Comparison of ENCODE assay signal across 18 cellular contexts in the genomic region with DNA sequence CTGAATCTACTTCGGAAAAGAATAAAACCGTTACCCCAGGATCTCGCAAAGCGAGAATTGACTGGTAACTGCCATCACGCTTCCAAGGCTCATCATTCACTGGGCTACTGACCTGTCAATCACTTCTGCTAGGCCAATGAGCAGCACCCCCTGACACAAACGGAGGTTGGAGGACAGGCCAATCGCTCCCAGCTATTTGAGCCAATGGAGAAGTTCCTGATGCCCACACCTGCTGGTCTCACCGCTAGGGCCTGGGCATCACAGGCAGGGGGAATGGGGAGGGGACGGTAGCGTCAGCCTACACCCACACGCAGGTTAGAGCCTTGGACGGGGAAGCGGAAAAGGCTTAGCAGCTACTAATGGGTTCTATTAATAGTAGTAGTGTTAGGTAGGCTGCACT. TPM values are rescaled to one million over a fixed set of nuclear protein-coding genes. Genes with fewer than 3 reads are reported as not detected.
DNase-seq lines count a peak whose midpoint lies in the region; ATAC-seq, FAIRE-seq and TF ChIP-seq lines count a peak whose summit lies in the region.
"Had no signal": no experiment of that assay in that cellular context is flagged by ENCODE, and none has a peak within 500 bp of the region (broad histone marks: within the 10 kb centered on the region; RNA-seq: fewer than 3 reads in every experiment).

No MANE protein-coding gene starts in this region.

- H3K4me2 ChIP-seq in GM12878 (ENCODE audit: control insufficient read depth, insufficient read depth) = no peak overlapping the region

- H3K27me3 ChIP-seq in Caco-2 (replicated peaks; ENCODE audit: control insufficient read depth, insufficient read depth, low read length) (peaks cover 1% of the 10 kb centered on the region), GM12878 (replicated peaks in 1 of 2; ENCODE audit: control insufficient read depth in 2 of 2, insufficient read depth in 2 of 2, low read length in 1 of 2) (no peaks in the 10 kb centered on the region)

- H3K27me3 Mint-ChIP-seq in Caco-2 (ENCODE audit: insufficient read depth, unreplicated experiment) = peaks cover 6% of the 10 kb centered on the region

- WGBS in GM12878 (ENCODE audit: insufficient coverage, insufficient replicate concordance, low lambda C conversion rate, missing lambda C conversion rate) = 39% methylated on average over 13 of the region's 13 CpGs

- no peak for ATAC-seq in GM12878
- ATAC-seq: HepG2, PC-3, T-cell had no signal

- H3K4me3 ChIP-seq in Caco-2 (ENCODE audit: low read depth, low read length) = no peak overlapping the region
- no peak overlapping the region for H3K4me3 ChIP-seq in GM12878
- H3K4me3 ChIP-seq: SJSA1 had no signal

- H3K79me2 ChIP-seq in GM12878 (ENCODE audit: control insufficient read depth, insufficient read depth, low read length) = no peaks in the 10 kb centered on the region

- no peaks in the 10 kb centered on the region for H3K9me3 ChIP-seq in Caco-2
- no peaks in the 10 kb centered on the region for H3K9me3 ChIP-seq in GM12878 (replicated peaks; ENCODE audit: control insufficient read depth, insufficient read depth, low read length)

- RAD21 ChIA-PET in GM12878 (lab: Charles Lee; ENCODE audit: unreplicated experiment) = no interaction called here

- BruUV-seq in Caco-2 (replicated peaks; lab: Mats Ljungman, UMichigan) = no TSS peak
- no TSS peak for BruUV-seq in GM12878 (replicated peaks; lab: Mats Ljungman, UMichigan)

- H4K20me1 ChIP-seq in GM12878 (ENCODE audit: control insufficient read depth, insufficient read depth) = no peaks in the 10 kb centered on the region

- TF ChIP-seq POLR2A in GM12878 (IDR thresholded peaks at IDR 0.05; ENCODE audit: low read depth, low read length) = no peak

- CTCF ChIA-PET in Caco-2 (lab: Charles Lee) (no interaction called here), HEK293T (lab: Yijun Ruan, JAX) (no interaction called here), GM12878 (lab: Yijun Ruan, JAX) (no interaction called here)

- no peaks in the 10 kb centered on the region for H3K36me3 ChIP-seq in Caco-2 (ENCODE audit: control insufficient read depth, insufficient read depth, low read length)
- no peaks in the 10 kb centered on the region for H3K36me3 ChIP-seq in GM12878 (ENCODE audit: control insufficient read depth in 2 of 2, insufficient read depth in 2 of 2, low read length in 1 of 2)
- H3K36me3 ChIP-seq: SJSA1 had no signal

- TF ChIP-seq CTCF in Caco-2 (IDR thresholded peaks at IDR 0.05; ENCODE audit: insufficient read depth in 1 of 2, low read depth in 1 of 2, low read length in 1 of 2, severe bottlenecking in 1 of 2, unreplicated experiment in 1 of 2) = no peak
- no peak for TF ChIP-seq CTCF in GM12878 (IDR thresholded peaks at IDR 0.05 in 2 of 3, conservative IDR thresholded peaks at IDR 0.05 in 1 of 3; ENCODE audit: control insufficient read depth in 2 of 3, extremely low read depth in 1 of 3, insufficient read depth in 1 of 3, low read depth in 3 of 3, low read length in 3 of 3)

- H3K4me3 Mint-ChIP-seq in Caco-2 (ENCODE audit: unreplicated experiment) = no peak overlapping the region
- H3K4me3 Mint-ChIP-seq: T-cell had no signal

- intact Hi-C loops in Caco-2 (cut with micrococcal nuclease; ENCODE audit: unreplicated experiment) = no loop called here
- intact Hi-C loops in GM12878 (cut with micrococcal nuclease; ENCODE audit: unreplicated experiment) = no loop called here

- no peak overlapping the region for H3K27ac Mint-ChIP-seq in Caco-2 (ENCODE audit: unreplicated experiment)
- H3K27ac Mint-ChIP-seq: T-cell had no signal

- SMC1A ChIA-PET in GM12878 (lab: Charles Lee; ENCODE audit: uncharacterized antibody, unreplicated experiment) = no interaction called here

- H3K36me3 Mint-ChIP-seq in Caco-2 (ENCODE audit: insufficient read depth, unreplicated experiment) = no peaks in the 10 kb centered on the region
- H3K36me3 Mint-ChIP-seq: T-cell had no signal

- no peaks in the 10 kb centered on the region for H3K9me3 Mint-ChIP-seq in Caco-2 (ENCODE audit: unreplicated experiment)
- H3K9me3 Mint-ChIP-seq: T-cell had no signal

- POLR2A ChIA-PET in Caco-2 (lab: Charles Lee) = no interaction called here
- POLR2A ChIA-PET in HEK293T (lab: Yijun Ruan, JAX) = no interaction called here
- POLR2A ChIA-PET in GM12878 (lab: Charles Lee) = no interaction called here

- H2AFZ ChIP-seq in GM12878 (ENCODE audit: control insufficient read depth, low read depth, low read length) = no peak overlapping the region

- no peak for FAIRE-seq in GM12878 (lab: Jason Lieb, UNC)
- FAIRE-seq: HepG2 had no signal

- H3K4me1 ChIP-seq in Caco-2 (no peaks in the 10 kb centered on the region), GM12878 (ENCODE audit: control insufficient read depth, insufficient read depth, low read length) (no peaks in the 10 kb centered on the region)
- H3K4me1 ChIP-seq: SJSA1 had no signal

- no peak for TF ChIP-seq RAD21 in GM12878 (IDR thresholded peaks at IDR 0.05; ENCODE audit: insufficient read depth, low read depth, low read length)

- in situ Hi-C loops in GM12878 (cut with MboI) = no loop called here

- no peak overlapping the region for H3K27ac ChIP-seq in GM12878 (ENCODE audit: control insufficient read depth, insufficient read depth)
- H3K27ac ChIP-seq: C4-2B, SJSA1 had no signal

- no peak overlapping the region for H3K9ac ChIP-seq in GM12878 (ENCODE audit: control insufficient read depth, insufficient read depth, low read length)

- DNase-seq in Caco-2 = peak; percentile 4 to 39
- DNase-seq in HEK293T (ENCODE audit: extremely low spot score) = no peak
- DNase-seq in GM12878 (ENCODE audit: low read depth, low spot score) = no peak
- DNase-seq in iPS-NIHi11 (ENCODE audit: low spot score) = peak; percentile 70
- DNase-seq in HuH-7 (ENCODE audit: low spot score) = no peak
- DNase-seq in occipital lobe (lab: John Stamatoyannopoulos, UW) = no peak
- no peak for DNase-seq in 8988T
- no peak for DNase-seq in NCI-H69 (lab: John Stamatoyannopoulos, UW)
- DNase-seq: MM.1S, NCI-H1105 treated with DMSO at 0.1 percent for 48 hours, NCI-H187 treated with DMSO at 0.1 percent for 48 hours, NCI-H446 treated with DMSO at 0.1 percent for 48 hours, NCI-H748 treated with DMSO at 0.1 percent for 48 hours, PC-3, T-cell had no signal

- no peak for TF ChIP-seq EP300 in GM12878 (IDR thresholded peaks at IDR 0.05; ENCODE audit: borderline replicate concordance in 1 of 2, control insufficient read depth in 1 of 2, low read depth in 2 of 2, low read length in 2 of 2)

- no peaks in the 10 kb centered on the region for H3K4me1 Mint-ChIP-seq in Caco-2 (ENCODE audit: low read depth, unreplicated experiment)
- H3K4me1 Mint-ChIP-seq: T-cell had no signal

TF ChIP-seq in HEK293T, 16 proteins besides CTCF, POLR2A, EP300 and RAD21:
- peak; percentile 88 for TF ChIP-seq PKNOX1 (IDR thresholded peaks at IDR 0.05)
- no peak for TF ChIP-seq L3MBTL2 (conservative IDR thresholded peaks at IDR 0.05)

TF ChIP-seq in GM12878, 131 proteins besides CTCF, POLR2A, EP300 and RAD21:
- TF ChIP-seq PBX3 (IDR thresholded peaks at IDR 0.05; ENCODE audit: insufficient replicate concordance, low read depth, low read length) (peak; percentile 27), EZH2 (IDR thresholded peaks at IDR 0.05; ENCODE audit: borderline replicate concordance, control insufficient read depth, low read depth, low read length) (no peak), PKNOX1 (IDR thresholded peaks at IDR 0.05) (peak; percentile 71), ZSCAN29 (IDR thresholded peaks at IDR 0.05) (no peak)

RNA-seq across cellular contexts. Expression of gene CHST1, which starts 56.7 kb away (rescaled TPM):
- total RNA-seq in Caco-2 (2022) (not detected in 2 replicates), GM12878 (2014; rRNA removed) (not detected in 2 replicates), GM12878 (2014; rRNA removed; fragmentation: Illumina TruSeq; extraction: Trizol) (not detected in 2 replicates), GM12878 (2021) (not detected in 2 replicates), occipital lobe (10.5 TPM)
- total RNA-seq in GM12878 (2013; cell fraction: nucleolus; rRNA removed) = not detected in 2 replicates
- polyA plus RNA-seq in GM12878 (2011; ENCODE audit: low read depth) = not detected
- polyA plus RNA-seq in GM12878 (2011; rRNA removed) (not detected in 2 replicates), GM12878 (2014; fragmentation: Illumina TruSeq; extraction: Trizol) (not detected in 2 replicates), GM12878 (2014; fragmentation: Nextera tagmentation; extraction: Ambion mirVana) (not detected), GM12878 (2014; rRNA removed) (not detected in 2 replicates), GM12878 (2016; fragmentation: Nextera tagmentation; extraction: Ambion mirVana) (not detected)
- polyA plus RNA-seq in GM12878 (2011; cell fraction: cytosol; rRNA removed) = 0.03 TPM in 1 of 2 replicates, not detected in the other
- 0.06 and 0.07 TPM in 2 replicates for polyA plus RNA-seq in GM12878 (2011; cell fraction: nucleus; rRNA removed)
- polyA plus RNA-seq in GM12878 (2012) = not detected in 2 replicates
- not detected in 2 replicates for polyA minus RNA-seq in GM12878 (2011; rRNA and poly(A)+ RNA removed)
- not detected in 2 replicates for polyA minus RNA-seq in GM12878 (2011; cell fraction: cytosol; rRNA and poly(A)+ RNA removed)
- not detected in 2 replicates for polyA minus RNA-seq in GM12878 (2011; cell fraction: nucleus; rRNA and poly(A)+ RNA removed)
- total RNA-seq: HepG2, PC-3, SJSA1 had no signal
- polyA plus RNA-seq: HepG2 had no signal

Comparison
In these comparisons a context has a peak if more than half of its experiments do, and no peak if none do; other contexts are left out.
1. DNase-seq: peak in Caco-2 (2 of 2) and iPS-NIHi11 (single experiment); none in HEK293T (single experiment), GM12878 (single experiment), HuH-7 (single experiment), occipital lobe (single experiment), 8988T (single experiment) and NCI-H69 (single experiment).
2. RNA of gene CHST1, which starts 56.7 kb away (total RNA-seq): 10.5 TPM in occipital lobe (single experiment); not detected in Caco-2 and not detected in GM12878; every median in the first group is over 10 times any median in the second.